In genomic region chr2:239322414-239323086, GRCh38 we compare ENCODE assay signal across 12 cellular contexts.
DNase-seq lines count a peak whose midpoint lies in the region; ATAC-seq and TF ChIP-seq lines count a peak whose summit lies in the region.
"Had no signal": no experiment of that assay in that cellular context is flagged by ENCODE, and none has a peak within 500 bp of the region (broad histone marks: within the 10 kb centered on the region; RNA-seq: fewer than 3 reads in every experiment).

No MANE protein-coding gene starts in this region.

- no peak overlapping the region for H3K4me3 Mint-ChIP-seq in neural progenitor cell

- peaks cover 77% of the 10 kb centered on the region for H3K4me1 ChIP-seq in DND-41 (ENCODE audit: insufficient read depth, low read length)
- peaks cover 13% of the 10 kb centered on the region for H3K4me1 ChIP-seq in PC-3 (ENCODE audit: insufficient read depth, low read length)
- peaks cover 12% of the 10 kb centered on the region for H3K4me1 ChIP-seq in osteoblast (ENCODE audit: insufficient read depth, low read length)
- peaks cover 28% of the 10 kb centered on the region for H3K4me1 ChIP-seq in neural progenitor cell

- H2AFZ ChIP-seq in DND-41 (ENCODE audit: low read depth, low read length) (no peak overlapping the region), PC-3 (ENCODE audit: low read length) (no peak overlapping the region), osteoblast (ENCODE audit: low read length) (no peak overlapping the region), neural progenitor cell (replicated peaks) (no peak overlapping the region)

- H3K9ac ChIP-seq in DND-41 (ENCODE audit: low read depth, low read length) (peak overlapping the region; percentile 62), PC-3 (ENCODE audit: low read length) (no peak overlapping the region), neural progenitor cell (no peak overlapping the region)

- H3K36me3 ChIP-seq in DND-41 (ENCODE audit: insufficient read depth, low read length) (peaks cover 41% of the 10 kb centered on the region), PC-3 (ENCODE audit: low read depth, low read length) (no peaks in the 10 kb centered on the region), osteoblast (ENCODE audit: insufficient read depth, low read length) (no peaks in the 10 kb centered on the region), neural progenitor cell (no peaks in the 10 kb centered on the region)
- H3K36me3 ChIP-seq: neutrophil had no signal

- ATAC-seq in DND-41 (ENCODE audit: insufficient read depth, low read depth) = peak; percentile 38
- peak; percentile 27; the same call in 1 of the 2 replicates for ATAC-seq in PC-3
- no peak for ATAC-seq in HG03457 (IDR thresholded peaks at IDR 0.05; ENCODE audit: unreplicated experiment)
- ATAC-seq: GM12878 had no signal

- no peaks in the 10 kb centered on the region for H3K27me3 Mint-ChIP-seq in neural progenitor cell (ENCODE audit: insufficient read depth, low read depth)

- H3F3A ChIP-seq in PC-3 (ENCODE audit: low read length, unreplicated experiment) (no peaks in the 10 kb centered on the region), neural progenitor cell (ENCODE audit: low read depth) (peaks cover 6% of the 10 kb centered on the region)

- CTCF ChIA-PET in PC-3 (lab: Charles Lee) = no interaction called here

- intact Hi-C loops in PC-3 (cut with micrococcal nuclease) = no loop called here

- H3K27ac ChIP-seq in DND-41 (ENCODE audit: low read length) = peak overlapping the region; percentile 93
- no peak overlapping the region for H3K27ac ChIP-seq in PC-3 (ENCODE audit: low read length)
- H3K27ac ChIP-seq in osteoblast (ENCODE audit: low read depth, low read length) = no peak overlapping the region
- no peak overlapping the region for H3K27ac ChIP-seq in neural progenitor cell
- H3K27ac ChIP-seq: epithelial cell of prostate, neutrophil had no signal

- H3K27ac Mint-ChIP-seq in neural progenitor cell = no peak overlapping the region

- no peaks in the 10 kb centered on the region for H3K9me3 ChIP-seq in DND-41 (ENCODE audit: insufficient read depth, low read length, severe bottlenecking)
- no peaks in the 10 kb centered on the region for H3K9me3 ChIP-seq in PC-3 (ENCODE audit: low read length)
- no peaks in the 10 kb centered on the region for H3K9me3 ChIP-seq in osteoblast (ENCODE audit: low read depth, low read length)
- H3K9me3 ChIP-seq in neural progenitor cell (ENCODE audit: low read depth) = no peaks in the 10 kb centered on the region
- H3K9me3 ChIP-seq: neutrophil had no signal

- no peaks in the 10 kb centered on the region for H3K27me3 ChIP-seq in DND-41 (ENCODE audit: insufficient read depth, low read length, poor library complexity)
- H3K27me3 ChIP-seq in PC-3 (ENCODE audit: low read length) = no peaks in the 10 kb centered on the region
- H3K27me3 ChIP-seq in osteoblast (ENCODE audit: insufficient read depth, low read length) = no peaks in the 10 kb centered on the region
- H3K27me3 ChIP-seq in neural progenitor cell = no peaks in the 10 kb centered on the region
- H3K27me3 ChIP-seq: neutrophil had no signal

- peaks cover 36% of the 10 kb centered on the region for H3K4me1 Mint-ChIP-seq in neural progenitor cell

- DNase-seq in DND-41 (peak; percentile 88), PC-3 (no peak), cardiac fibroblast (ENCODE audit: low read depth in 2 of 2) (peak; percentile 52 to 67), osteoblast (ENCODE audit: insufficient read length, low spot score, missing footprints) (peak; percentile 89), neural progenitor cell (ENCODE audit: low spot score) (no peak), cerebellum (ENCODE audit: low spot score) (no peak), NCI-H2029 (lab: John Stamatoyannopoulos, UW) (no peak)
- DNase-seq: NCI-H446 had no signal

- H3K36me3 Mint-ChIP-seq in neural progenitor cell = peaks cover 37% of the 10 kb centered on the region

- peaks cover 8% of the 10 kb centered on the region for H3K9me3 Mint-ChIP-seq in neural progenitor cell

- no peak for TF ChIP-seq CTCF in DND-41 (IDR thresholded peaks at IDR 0.05; ENCODE audit: borderline replicate concordance, extremely low read depth, low read length, poor library complexity, severe bottlenecking)
- no peak for TF ChIP-seq CTCF in PC-3 (conservative IDR thresholded peaks at IDR 0.05; ENCODE audit: low read depth, low read length)
- no peak for TF ChIP-seq CTCF in cardiac fibroblast (IDR thresholded peaks at IDR 0.05; ENCODE audit: low read depth, low read length)
- no peak for TF ChIP-seq CTCF in osteoblast (IDR thresholded peaks at IDR 0.05; ENCODE audit: extremely low read depth, low read depth, low read length)
- no peak for TF ChIP-seq CTCF in neural progenitor cell (IDR thresholded peaks at IDR 0.05)

- no TSS peak for BruUV-seq in PC-3 (replicated peaks; lab: Mats Ljungman, UMichigan)

- H3K4me2 ChIP-seq in DND-41 (ENCODE audit: insufficient read depth, low read length) = peak overlapping the region; percentile 60
- H3K4me2 ChIP-seq in PC-3 (ENCODE audit: low read length) = no peak overlapping the region
- H3K4me2 ChIP-seq in osteoblast (ENCODE audit: insufficient read depth, low read length) = no peak overlapping the region
- no peak overlapping the region for H3K4me2 ChIP-seq in neural progenitor cell

- H3K9me2 ChIP-seq in PC-3 (replicated peaks; ENCODE audit: low read length) = no peaks in the 10 kb centered on the region

- peaks cover 18% of the 10 kb centered on the region for H4K20me1 ChIP-seq in DND-41 (ENCODE audit: insufficient read depth, low read length)
- H4K20me1 ChIP-seq in PC-3 (ENCODE audit: low read length) = no peaks in the 10 kb centered on the region; the same call in 1 of the 2 replicates
- peaks cover 3% of the 10 kb centered on the region for H4K20me1 ChIP-seq in osteoblast (ENCODE audit: insufficient read depth, low read length)
- H4K20me1 ChIP-seq in neural progenitor cell (ENCODE audit: low read depth) = peaks cover 39% of the 10 kb centered on the region

- POLR2A ChIA-PET in PC-3 (lab: Charles Lee; ENCODE audit: unreplicated experiment) = no interaction called here

- H3K4me3 ChIP-seq in DND-41 (ENCODE audit: low read depth in 1 of 2, low read length in 2 of 2) (peak overlapping the region in 1 of 2 experiments; percentile 40; a peak in 2 of 4 replicates), PC-3 (ENCODE audit: low read length) (no peak overlapping the region), cardiac fibroblast (replicated peaks in 1 of 2; ENCODE audit: low read depth in 2 of 2, low read length in 2 of 2) (no peak overlapping the region), osteoblast (ENCODE audit: insufficient read depth, low read length) (no peak overlapping the region), neural progenitor cell (no peak overlapping the region)
- H3K4me3 ChIP-seq: GM12878 had no signal

- H3K79me2 ChIP-seq in DND-41 (ENCODE audit: insufficient read depth, low read length) = peaks cover 86% of the 10 kb centered on the region
- peaks cover 13% of the 10 kb centered on the region for H3K79me2 ChIP-seq in PC-3 (ENCODE audit: low read length)
- peaks cover 16% of the 10 kb centered on the region for H3K79me2 ChIP-seq in osteoblast (ENCODE audit: insufficient read depth, low read length)
- H3K79me2 ChIP-seq in neural progenitor cell (ENCODE audit: low read depth) = peaks cover 92% of the 10 kb centered on the region

Comparison
In these comparisons a context has a peak if more than half of its experiments do, and no peak if none do; other contexts are left out.
1. DNase-seq: peak in DND-41 (single experiment), cardiac fibroblast (2 of 2) and osteoblast (single experiment); none in PC-3 (single experiment), neural progenitor cell (single experiment), cerebellum (single experiment) and NCI-H2029 (single experiment).